Comparison of ENCODE assay signal across 33 cellular contexts in genomic region chr2:145555360-145555759, GRCh38.
"Had no signal": no experiment of that assay in that cellular context is flagged by ENCODE, and none has a peak within 500 bp of the region (broad histone marks: within the 10 kb centered on the region; RNA-seq: fewer than 3 reads in every experiment).

No MANE protein-coding gene starts in this region.

- H3K36me3 ChIP-seq: adrenal gland, ascending aorta, brain microvascular endothelial cell, breast epithelium, cardiac muscle cell had no signal

- H3K4me1 ChIP-seq: adrenal gland, ascending aorta, body of pancreas, breast epithelium had no signal

- H3K27me3 ChIP-seq: adrenal gland, ascending aorta, body of pancreas, brain microvascular endothelial cell, breast epithelium, cardiac muscle cell had no signal

- H3K9me3 ChIP-seq: adrenal gland, ascending aorta, body of pancreas, breast epithelium had no signal

- H3K27ac ChIP-seq: adrenal gland, ascending aorta, body of pancreas, brain microvascular endothelial cell, breast epithelium, cardiac muscle cell had no signal

- H3K4me3 ChIP-seq: adrenal gland, ascending aorta, body of pancreas, breast epithelium, cardiac muscle cell had no signal

- FAIRE-seq: astrocyte, bronchial epithelial cell had no signal

- ATAC-seq: activated naive CD4-positive, alpha-beta T cell treated with anti-CD3 and anti-CD28 coated beads, Interleukin-2, amount 50 U/mL, for 72 hours; activated naive CD8-positive, alpha-beta T cell treated with anti-CD3 and anti-CD28 coated beads, Interleukin-2, amount 50 U/mL, for 24 hours; activated T-cell treated with anti-CD3 and anti-CD28 coated beads, Interleukin-2, amount 50 U/mL, for 4 hours; activated T-cell treated with anti-CD3 and anti-CD28 coated beads, Interleukin-2, amount 50 U/mL, for 72 hours; activated T-helper 17 cell treated with anti-CD3 and anti-CD28 coated beads, Interleukin-2, amount 50 U/mL, for 72 hours; body of pancreas had no signal

- DNase-seq: activated effector memory CD4-positive, alpha-beta T cell treated with anti-CD3 and anti-CD28 coated beads, Interleukin-2, amount 50 U/mL, for 16 hours; activated effector memory CD4-positive, alpha-beta T cell treated with Interleukin-2 at 50 U/mL for 16 hours; activated gamma-delta T cell; activated gamma-delta T cell treated with Interleukin-2 at 50 U/mL for 16 hours; activated naive CD4-positive, alpha-beta T cell; activated naive CD4-positive, alpha-beta T cell treated with anti-CD3 and anti-CD28 coated beads for 36 hours; activated naive CD4-positive, alpha-beta T cell treated with anti-CD3 and anti-CD28 coated beads, Interleukin-2, amount 10 ng/mL, durations not matched to agents 7 days and 5 days; activated naive CD4-positive, alpha-beta T cell treated with anti-CD3 and anti-CD28 coated beads, Interleukin-2, amount 50 U/mL, for 16 hours; activated naive CD4-positive, alpha-beta T cell treated with Interleukin-2 at 50 U/mL for 16 hours; activated naive CD8-positive, alpha-beta T cell treated with anti-CD3 and anti-CD28 coated beads for 36 hours; activated naive CD8-positive, alpha-beta T cell treated with anti-CD3 and anti-CD28 coated beads, Interleukin-2, amount 10 ng/mL, durations not matched to agents 7 days and 5 days; activated naive CD8-positive, alpha-beta T cell treated with anti-CD3 and anti-CD28 coated beads, Interleukin-2, amount 50 U/mL, for 24 hours; activated T-cell treated with anti-CD3 and anti-CD28 coated beads, Interleukin-2, amount 50 U/mL, for 24 hours; activated T-cell treated with anti-CD3 and anti-CD28 coated beads, Interleukin-2, amount 50 U/mL, for 4 hours; activated T-cell treated with anti-CD3 and anti-CD28 coated beads, Interleukin-2, amount 50 U/mL, for 48 hours; activated T-cell treated with anti-CD3 and anti-CD28 coated beads, Interleukin-2, amount 50 U/mL, for 72 hours; adrenal gland; amniotic stem cell; amygdala; anterior cingulate cortex; aorta; body of pancreas; brain microvascular endothelial cell; caudate nucleus; central memory CD4-positive, alpha-beta T cell; cerebellar nuclear complex had no signal
